ENCODE assay signal across 16 cellular contexts in the genomic region with DNA sequence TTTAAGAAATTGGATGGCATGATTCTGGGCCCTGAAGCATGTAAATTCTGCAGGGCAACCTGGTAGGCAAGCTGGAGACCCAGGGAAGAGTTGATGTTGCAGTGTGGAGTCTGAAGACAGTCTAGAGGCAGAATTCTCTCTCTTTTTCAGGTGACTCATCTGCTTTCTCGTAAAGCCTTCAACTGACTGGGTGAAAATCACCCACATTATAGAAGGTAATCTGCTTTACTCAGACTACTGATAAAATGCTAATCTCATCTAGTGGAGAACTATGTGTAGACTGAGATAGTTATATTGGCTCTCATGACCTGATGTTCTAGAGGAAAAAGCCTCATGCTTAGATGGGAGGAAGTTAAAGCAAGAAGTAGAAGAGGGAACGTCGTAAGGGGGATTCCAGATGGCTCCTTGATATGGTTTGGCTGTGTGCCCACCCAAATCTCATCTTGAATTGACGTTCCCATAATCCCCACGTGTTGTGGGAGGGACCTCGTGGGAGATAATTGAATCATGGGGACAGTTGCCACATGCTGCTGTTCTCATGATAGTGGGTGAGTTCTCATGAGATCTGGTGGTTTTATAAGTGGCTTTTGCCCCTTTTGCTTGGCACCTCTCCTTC.
DNase-seq lines count a peak whose midpoint lies in the region; ATAC-seq lines count a peak whose summit lies in the region.
"Had no signal": no experiment of that assay in that cellular context is flagged by ENCODE, and none has a peak within 500 bp of the region (broad histone marks: within the 10 kb centered on the region; RNA-seq: fewer than 3 reads in every experiment).

No MANE protein-coding gene starts in this region.

- no peak overlapping the region for H3K27ac ChIP-seq in CD4-positive, CD25-positive, alpha-beta regulatory T cell (ENCODE audit: insufficient read depth, low read length, poor library complexity, severe bottlenecking)
- H3K27ac ChIP-seq: dorsolateral prefrontal cortex, neutrophil had no signal

- ATAC-seq in CD4-positive, CD25-positive, alpha-beta regulatory T cell (ENCODE audit: low read depth in 2 of 2), result peak; percentile 45 to 46
- peak; percentile 28 for ATAC-seq in T-helper 17 cell
- ATAC-seq in GM21576 (IDR thresholded peaks at IDR 0.05; ENCODE audit: unreplicated experiment), result no peak
- no peak for ATAC-seq in GM18861 (IDR thresholded peaks at IDR 0.05; ENCODE audit: unreplicated experiment)
- ATAC-seq: sciatic nerve had no signal

- H3K27me3 ChIP-seq in CD4-positive, CD25-positive, alpha-beta regulatory T cell (ENCODE audit: control insufficient read depth, insufficient read depth, low read length), result no peaks in the 10 kb centered on the region
- H3K27me3 ChIP-seq: neutrophil had no signal

- peak overlapping the region in 1 of 4 donors; percentile 17 for H3K4me3 Mint-ChIP-seq in CD4-positive, CD25-positive, alpha-beta regulatory T cell
- H3K4me3 Mint-ChIP-seq in T-helper 17 cell, result peak overlapping the region; percentile 2
- H3K4me3 Mint-ChIP-seq: B cell, memory B cell had no signal

- H3K4me1 Mint-ChIP-seq in CD4-positive, CD25-positive, alpha-beta regulatory T cell, result peaks cover 0 to 15% (median 8%) of the 10 kb centered on the region in 4 donors
- H3K4me1 Mint-ChIP-seq in T-helper 17 cell, result peaks cover 3% of the 10 kb centered on the region
- H3K4me1 Mint-ChIP-seq: B cell, memory B cell had no signal

- H3K27ac Mint-ChIP-seq in CD4-positive, CD25-positive, alpha-beta regulatory T cell, result peak overlapping the region in 2 of 3 donors; percentile 69 to 77
- no peak overlapping the region for H3K27ac Mint-ChIP-seq in T-helper 17 cell
- H3K27ac Mint-ChIP-seq: B cell, memory B cell had no signal

- H3K36me3 ChIP-seq in CD4-positive, CD25-positive, alpha-beta regulatory T cell (ENCODE audit: control insufficient read depth, insufficient read depth, low read length), result no peaks in the 10 kb centered on the region
- H3K36me3 ChIP-seq: neutrophil had no signal

- no peak overlapping the region for H3K4me3 ChIP-seq in CD4-positive, CD25-positive, alpha-beta regulatory T cell (ENCODE audit: low read depth, low read length)
- H3K4me3 ChIP-seq: dorsolateral prefrontal cortex had no signal

- no peaks in the 10 kb centered on the region for H3K27me3 Mint-ChIP-seq in CD4-positive, CD25-positive, alpha-beta regulatory T cell
- no peaks in the 10 kb centered on the region for H3K27me3 Mint-ChIP-seq in T-helper 17 cell
- H3K27me3 Mint-ChIP-seq: B cell, memory B cell had no signal

- no peaks in the 10 kb centered on the region for H3K9me3 ChIP-seq in CD4-positive, CD25-positive, alpha-beta regulatory T cell (ENCODE audit: control insufficient read depth in 2 of 2, low read length in 2 of 2)
- no peaks in the 10 kb centered on the region for H3K9me3 ChIP-seq in T-helper 17 cell (ENCODE audit: control insufficient read depth, low read length, poor library complexity, severe bottlenecking)
- H3K9me3 ChIP-seq: neutrophil had no signal

- no peaks in the 10 kb centered on the region for H3K4me1 ChIP-seq in CD4-positive, CD25-positive, alpha-beta regulatory T cell (ENCODE audit: control insufficient read depth, insufficient read depth, low read length, poor library complexity, severe bottlenecking)

- no peak for DNase-seq in CD4-positive, CD25-positive, alpha-beta regulatory T cell
- no peak for DNase-seq in T-helper 17 cell
- peak; percentile 66 for DNase-seq in activated naive CD4-positive, alpha-beta T cell treated with anti-CD3 and anti-CD28 coated beads, Interleukin-2, amount 50 U/mL, for 16 hours
- peak; percentile 10 to 13 for DNase-seq in stimulated activated CD4-positive, alpha-beta T cell treated with anti-CD3 and anti-CD28 coated beads, Interleukin-2, amount 100 ng/mL, for 48 hours
- DNase-seq in NCI-H1105 treated with DMSO at 0.1 percent for 48 hours (lab: John Stamatoyannopoulos, UW), result no peak
- no peak for DNase-seq in NCI-H526 treated with DMSO at 0.1 percent for 48 hours (lab: John Stamatoyannopoulos, UW)
- DNase-seq: DND-41, dorsolateral prefrontal cortex, MM.1S, SW 1271 had no signal

- H3K9me3 Mint-ChIP-seq in CD4-positive, CD25-positive, alpha-beta regulatory T cell, result peaks cover 0 to 3% (median 0%) of the 10 kb centered on the region in 7 donors

- H3K36me3 Mint-ChIP-seq in CD4-positive, CD25-positive, alpha-beta regulatory T cell, result no peaks in the 10 kb centered on the region
- H3K36me3 Mint-ChIP-seq in T-helper 17 cell (ENCODE audit: low read depth), result peaks cover under 1% of the 10 kb centered on the region
- H3K36me3 Mint-ChIP-seq: memory B cell had no signal

Comparison
In these comparisons a context has a peak if more than half of its experiments do, and no peak if none do; other contexts are left out.
1. ATAC-seq: peak in CD4-positive, CD25-positive, alpha-beta regulatory T cell (2 of 2) and T-helper 17 cell (single experiment); none in GM21576 (single experiment) and GM18861 (single experiment).
2. DNase-seq: peak in activated naive CD4-positive, alpha-beta T cell treated with anti-CD3 and anti-CD28 coated beads, Interleukin-2, amount 50 U/mL, for 16 hours (single experiment) and stimulated activated CD4-positive, alpha-beta T cell treated with anti-CD3 and anti-CD28 coated beads, Interleukin-2, amount 100 ng/mL, for 48 hours (2 of 2); none in CD4-positive, CD25-positive, alpha-beta regulatory T cell (0 of 3), T-helper 17 cell (0 of 3), NCI-H1105 treated with DMSO at 0.1 percent for 48 hours (single experiment) and NCI-H526 treated with DMSO at 0.1 percent for 48 hours (single experiment).